ENCODE assay signal across 1 cellular context in the genomic region with DNA sequence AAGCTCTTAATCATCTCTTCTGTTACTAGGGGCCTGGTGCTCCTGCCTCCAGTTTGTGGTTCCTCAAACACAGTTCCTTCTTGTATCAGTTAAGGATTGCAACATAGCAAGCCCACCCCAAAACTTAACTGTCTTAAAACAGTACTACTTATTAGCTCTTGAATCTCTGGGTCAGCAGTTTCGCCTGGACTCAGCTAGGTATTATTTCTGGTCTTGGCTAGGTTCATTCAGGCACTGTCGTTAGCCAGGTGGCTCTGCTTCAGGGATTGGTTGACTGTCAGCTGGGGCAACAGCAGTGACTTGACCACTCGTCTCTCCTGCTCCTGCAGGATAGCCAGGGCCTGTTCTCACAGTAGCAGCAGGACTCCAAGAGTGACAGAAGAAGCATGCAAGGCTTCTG.
TF ChIP-seq lines count a peak whose summit lies in the region.

No MANE protein-coding gene starts in this region.

TF ChIP-seq in K562, 482 proteins besides CTCF, POLR2A, EP300 and RAD21:
- no peak for TF ChIP-seq OTX1 (CRISPR knock-in tag; IDR thresholded peaks at IDR 0.05)
- TF ChIP-seq MAFG (tag; conservative IDR thresholded peaks at IDR 0.05): 0 out of 2 replicates have a peak, but pooled peaks have one; percentile 7
- TF ChIP-seq C11orf30 (IDR thresholded peaks at IDR 0.05; ENCODE audit: low read depth): 0 out of 2 replicates have a peak, but pooled peaks have one; percentile 32
- peak; percentile 50 for TF ChIP-seq CEBPB (tag; IDR thresholded peaks at IDR 0.05)
TF ChIP-seq in K562: peak in this region for 3.
